Comparison of ENCODE assay signal across 2 cellular contexts in the genomic region with DNA sequence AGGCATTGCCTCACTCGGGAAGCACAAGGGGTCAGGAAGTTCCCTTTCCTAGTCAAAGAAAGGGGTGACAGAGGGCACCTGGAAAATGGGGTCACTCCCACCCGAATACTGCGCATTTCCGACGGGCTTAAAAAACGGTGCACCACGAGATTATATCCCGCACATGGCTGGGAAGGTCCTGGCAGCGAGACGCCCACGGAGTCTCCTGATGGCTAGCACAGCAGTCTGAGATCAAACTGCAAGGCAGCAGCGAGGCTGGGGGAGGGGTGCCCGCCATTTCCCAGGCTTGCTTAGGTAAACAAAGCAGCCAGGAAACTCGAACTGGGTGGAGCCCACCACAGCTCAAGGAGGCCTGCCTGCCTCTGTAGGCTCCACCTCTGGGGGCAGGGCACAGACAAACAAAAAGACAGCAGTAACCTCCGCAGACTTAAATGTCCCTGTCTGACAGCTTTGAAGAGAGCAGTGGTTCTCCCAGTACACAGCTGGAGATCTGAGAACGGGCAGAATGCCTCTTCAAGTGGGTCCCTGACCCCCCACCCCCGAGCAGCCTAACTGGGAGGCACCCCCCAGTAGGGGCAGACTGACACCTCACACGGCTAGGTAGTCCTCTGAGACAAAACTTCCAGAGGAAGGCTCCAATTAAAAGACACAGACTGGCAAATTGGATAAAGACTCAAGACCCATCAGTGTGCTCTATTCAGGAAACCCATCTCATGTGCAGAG.
TF ChIP-seq lines count a peak whose summit lies in the region.

No MANE protein-coding gene starts in this region.

TF ChIP-seq in HEK293, 187 proteins besides CTCF, POLR2A, EP300 and RAD21:
- TF ChIP-seq EGR2 (tag by site-specific recombination; IDR thresholded peaks at IDR 0.05; ENCODE audit: low read depth): peak; percentile 50; the same call in 1 of the 2 replicates
- 0 out of 2 replicates have a peak, but pooled peaks have one; percentile 17 for TF ChIP-seq ZNF335 (tag by site-specific recombination; conservative IDR thresholded peaks at IDR 0.05)
- TF ChIP-seq GLIS1 (tag by site-specific recombination; IDR thresholded peaks at IDR 0.05): peak; percentile 77
- peak; percentile 57 for TF ChIP-seq ZFHX2 (tag by site-specific recombination; conservative IDR thresholded peaks at IDR 0.05)
- TF ChIP-seq GLIS2 (tag by site-specific recombination; IDR thresholded peaks at IDR 0.05): peak; percentile 41; the same call in 1 of the 2 replicates

TF ChIP-seq in K562, 482 proteins besides CTCF, POLR2A, EP300 and RAD21:
- TF ChIP-seq ZNF311 (CRISPR knock-in tag; IDR thresholded peaks at IDR 0.05): 0 out of 2 replicates have a peak, but pooled peaks have one; percentile 24
- TF ChIP-seq FOXA3 (CRISPR knock-in tag; conservative IDR thresholded peaks at IDR 0.05 in 1 of 2, IDR thresholded peaks at IDR 0.05 in 1 of 2): 0 out of 4 replicates have a peak, but pooled peaks of 1 of the 2 experiments have one; percentile 10
- peak; percentile 58; the same call in 1 of the 2 replicates for TF ChIP-seq ZBTB17 (CRISPR knock-in tag; IDR thresholded peaks at IDR 0.05)
